ENCODE assay signal across 8 cellular contexts in genomic region chr2:121285077-121285449, GRCh38. TPM values are rescaled to one million over a fixed set of nuclear protein-coding genes. Genes with fewer than 3 reads are reported as not detected.
DNase-seq lines count a peak whose midpoint lies in the region; ATAC-seq and TF ChIP-seq lines count a peak whose summit lies in the region.

TSS of gene TFCP2L1 (minus strand) at chr2:121285202. CDS start at chr2:121285109, 93 bp downstream.

- peak within 1 kb of the TSS; percentile 49 for H3K4me2 ChIP-seq in mesendoderm (ENCODE audit: low read length)

- peak within 1 kb of the TSS; percentile 80 for H3K56ac ChIP-seq in mesendoderm (ENCODE audit: low read length)

- WGBS in mesendoderm (ENCODE audit: extremely low coverage, insufficient coverage, low lambda C conversion rate): no CpG with 5 or more reads among the region's 51 CpGs
- 0 to 3% methylated on average over 2 to 8 of the region's 51 CpGs for WGBS in upper lobe of left lung, 2 donors

- no peak within 1 kb of the TSS for H4K5ac ChIP-seq in mesendoderm (ENCODE audit: low read length)

- H3K27ac ChIP-seq in breast epithelium (peak within 1 kb of the TSS; percentile 75), mesendoderm (ENCODE audit: low read depth, low read length) (no peak within 1 kb of the TSS), upper lobe of left lung (peak within 1 kb of the TSS in 3 of 4 donors; percentile 72 to 83 (median 78))

- H3K36me3 ChIP-seq in BE2C: no peaks in the 10 kb centered on the region
- no peaks in the 10 kb centered on the region for H3K36me3 ChIP-seq in breast epithelium
- no peaks in the 10 kb centered on the region for H3K36me3 ChIP-seq in mesendoderm (ENCODE audit: control insufficient read depth, insufficient read depth, low read length)
- no peaks in the 10 kb centered on the region for H3K36me3 ChIP-seq in upper lobe of left lung

- intact Hi-C loops in breast epithelium (cut with DNase I; ENCODE audit: low total_unique reads): no loop called here

- peak; percentile 69 for ATAC-seq in GM19372 (IDR thresholded peaks at IDR 0.05; ENCODE audit: low read depth, unreplicated experiment)
- ATAC-seq in upper lobe of left lung (ENCODE audit: low FRiP score in 2 of 2): peak; percentile 63 to 64
- ATAC-seq in GM18502 (IDR thresholded peaks at IDR 0.05; ENCODE audit: poor library complexity, unreplicated experiment): no peak
- no peak for ATAC-seq in GM21737 (IDR thresholded peaks at IDR 0.05; ENCODE audit: unreplicated experiment)

- no peaks in the 10 kb centered on the region for H3K9me3 ChIP-seq in BE2C
- no peaks in the 10 kb centered on the region for H3K9me3 ChIP-seq in breast epithelium
- H3K9me3 ChIP-seq in upper lobe of left lung: no peaks in the 10 kb centered on the region

- H4K8ac ChIP-seq in mesendoderm (ENCODE audit: low read depth, low read length): no peak within 1 kb of the TSS

- H3K79me1 ChIP-seq in mesendoderm (ENCODE audit: low read length): no peaks in the 10 kb centered on the region

- TF ChIP-seq CTCF in BE2C (IDR thresholded peaks at IDR 0.05; ENCODE audit: low read depth, low read length): no peak
- no peak for TF ChIP-seq CTCF in breast epithelium (IDR thresholded peaks at IDR 0.05)
- TF ChIP-seq CTCF in upper lobe of left lung (IDR thresholded peaks at IDR 0.05): peak in 1 of 6 experiments; percentile 8

- H3K27me3 ChIP-seq in BE2C (peaks cover 13% of the 10 kb centered on the region), breast epithelium (peaks cover 0 to 7% of the 10 kb centered on the region in 2 donors), mesendoderm (ENCODE audit: insufficient read depth, low read length, poor library complexity) (peaks cover 9% of the 10 kb centered on the region), upper lobe of left lung (peaks cover 0 to 12% (median 6%) of the 10 kb centered on the region in 4 donors)

- peak; percentile 12 for DNase-seq in BE2C
- DNase-seq in NCI-H510A (lab: John Stamatoyannopoulos, UW): peak; percentile 64
- DNase-seq in breast epithelium (ENCODE audit: low spot score in 2 of 2): peak; percentile 41 to 63
- DNase-seq in mesendoderm: peak; percentile 60
- peak; percentile 68 to 93 for DNase-seq in upper lobe of left lung

- H3K9ac ChIP-seq in mesendoderm (ENCODE audit: low read length): peak within 1 kb of the TSS; percentile 71

- H3K23ac ChIP-seq in mesendoderm (ENCODE audit: low read length): no peak within 1 kb of the TSS

- no peak for TF ChIP-seq EP300 in upper lobe of left lung (IDR thresholded peaks at IDR 0.05)

- no peak within 1 kb of the TSS for H2BK120ac ChIP-seq in mesendoderm (ENCODE audit: low read depth, low read length)

- H3K4me3 ChIP-seq in BE2C (ENCODE audit: low read depth, low read length): no peak within 1 kb of the TSS; the same call in 1 of the 2 replicates
- peak within 1 kb of the TSS; percentile 45 to 81 (median 73) for H3K4me3 ChIP-seq in breast epithelium
- H3K4me3 ChIP-seq in mesendoderm (ENCODE audit: low read length): peak within 1 kb of the TSS; percentile 38
- peak within 1 kb of the TSS; percentile 33 to 63 (median 56) for H3K4me3 ChIP-seq in upper lobe of left lung

- H2BK15ac ChIP-seq in mesendoderm (replicated peaks; ENCODE audit: low read depth): no peak within 1 kb of the TSS

- H3K18ac ChIP-seq in mesendoderm (ENCODE audit: low read length): peak within 1 kb of the TSS; percentile 43

- H3K4ac ChIP-seq in mesendoderm (ENCODE audit: low read depth, low read length): no peak within 1 kb of the TSS

- no peaks in the 10 kb centered on the region for H3K4me1 ChIP-seq in BE2C
- H3K4me1 ChIP-seq in breast epithelium: peaks cover 0 to 9% of the 10 kb centered on the region in 2 donors
- H3K4me1 ChIP-seq in mesendoderm (ENCODE audit: control insufficient read depth, low read depth, low read length): no peaks in the 10 kb centered on the region
- H3K4me1 ChIP-seq in upper lobe of left lung: peaks cover 9 to 44% (median 24%) of the 10 kb centered on the region in 4 donors

- TF ChIP-seq POLR2A in breast epithelium (IDR thresholded peaks at IDR 0.05): no peak
- peak in 3 of 4 donors; percentile 73 to 98 (median 80) for TF ChIP-seq POLR2A in upper lobe of left lung (IDR thresholded peaks at IDR 0.05)

- H3K79me2 ChIP-seq in mesendoderm (ENCODE audit: control insufficient read depth, insufficient read depth, low read length): no peaks in the 10 kb centered on the region

- no peak within 1 kb of the TSS for H2BK5ac ChIP-seq in mesendoderm (ENCODE audit: low read length)

- H2AK5ac ChIP-seq in mesendoderm (ENCODE audit: low read length): no peak within 1 kb of the TSS

RNA-seq across cellular contexts. Expression of gene TFCP2L1, which starts in this region (rescaled TPM):
- polyA plus RNA-seq in BE2C (2012; ENCODE audit: insufficient read depth, insufficient read length, low read depth): 0.25 TPM
- 10 to 100 TPM in 1 of 3 donors, 1 to 10 TPM in 2; 7.5 to 90.3 (median 8.3) TPM for total RNA-seq in breast epithelium
- polyA plus RNA-seq in mesendoderm (2013, experiment 1 of 2): 0.63 TPM
- polyA plus RNA-seq in mesendoderm (2013, experiment 2 of 2): 0.81 TPM
- total RNA-seq in upper lobe of left lung: 10 to 100 TPM; 15.3 to 47.1 (median 33.7) TPM

Comparison
In these comparisons a context has a peak if more than half of its experiments do, and no peak if none do; other contexts are left out.
1. DNase-seq: peak in every context shown above with its lines; median percentile 80 in upper lobe of left lung; 64 in NCI-H510A; 60 in mesendoderm; 52 in breast epithelium; 12 in BE2C.
2. ATAC-seq: peak in GM19372 (single experiment) and upper lobe of left lung (2 of 2); none in GM18502 (single experiment) and GM21737 (single experiment).